12 cellular contexts compared by ENCODE assay signal in the genomic region with DNA sequence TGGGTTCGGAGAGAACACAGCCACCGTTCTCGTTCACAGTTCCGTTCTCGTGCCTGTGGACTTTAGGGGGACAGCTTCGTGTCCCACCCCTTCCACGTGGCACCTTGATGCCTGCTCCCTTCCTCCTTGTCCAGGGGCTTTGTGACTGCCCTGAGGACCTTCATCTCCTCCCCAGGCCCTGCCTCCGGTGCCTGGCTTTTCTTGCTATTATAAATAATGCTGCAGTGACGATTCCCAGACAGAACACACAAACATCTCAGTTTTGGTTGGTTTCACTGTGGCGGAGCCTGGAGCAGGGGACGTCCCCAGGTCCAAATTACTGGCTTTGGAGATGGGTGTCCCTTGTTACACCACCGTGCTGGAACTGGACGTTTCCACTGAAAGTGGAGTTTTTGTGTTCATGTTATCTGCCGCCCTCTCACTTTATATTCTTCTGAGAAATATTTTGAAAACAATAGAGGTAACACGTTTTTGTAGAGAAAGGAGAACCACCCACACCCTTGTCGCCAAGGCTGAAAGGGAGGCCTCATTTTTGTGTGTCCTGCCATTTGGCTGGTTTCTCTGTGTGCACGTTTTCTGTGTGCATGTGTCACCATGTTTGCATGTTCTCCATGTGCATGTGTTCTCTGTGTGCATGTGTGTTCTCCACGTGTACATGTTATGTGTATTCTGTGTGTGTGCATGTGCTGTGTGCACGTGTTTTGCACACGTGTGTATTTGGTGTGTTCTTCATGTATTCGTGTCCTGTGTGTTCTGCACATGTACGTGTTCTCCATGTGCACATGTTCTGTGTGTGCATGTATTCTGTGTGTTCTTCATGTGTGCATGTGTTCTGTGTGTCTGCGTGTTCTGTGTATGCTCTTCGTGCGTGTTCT. TPM values are rescaled to one million over a fixed set of nuclear protein-coding genes. Genes with fewer than 3 reads are reported as not detected.
A peak's percentile ranks its signal among the peaks of the same experiment; 100 is the strongest.
DNase-seq lines count a peak whose midpoint lies in the region; ATAC-seq and TF ChIP-seq lines count a peak whose summit lies in the region.
"Had no signal": no experiment of that assay in that cellular context is flagged by ENCODE, and none has a peak within 500 bp of the region (broad histone marks: within the 10 kb centered on the region; RNA-seq: fewer than 3 reads in every experiment).

No MANE protein-coding gene starts in this region.

- peaks cover 0 to 66% (median 8%) of the 10 kb centered on the region in 4 donors for H3K4me1 ChIP-seq in Peyer's patch
- peaks cover 66 to 69% of the 10 kb centered on the region in 2 donors for H3K4me1 ChIP-seq in duodenal mucosa (ENCODE audit: control insufficient read depth in 1 of 2, insufficient read depth in 2 of 2, low read length in 2 of 2)
- H3K4me1 ChIP-seq in muscle layer of duodenum (ENCODE audit: control insufficient read depth in 1 of 2, insufficient read depth in 2 of 2, low read length in 2 of 2): peaks cover 12 to 60% of the 10 kb centered on the region in 2 donors
- peaks cover 0 to 40% (median 38%) of the 10 kb centered on the region in 4 donors for H3K4me1 ChIP-seq in tibial artery

- TF ChIP-seq POLR2A in Peyer's patch (IDR thresholded peaks at IDR 0.05): no peak

- H3K9me3 ChIP-seq in Peyer's patch (no peaks in the 10 kb centered on the region), duodenal mucosa (ENCODE audit: control insufficient read depth in 1 of 2, low read length in 2 of 2) (no peaks in the 10 kb centered on the region), muscle layer of duodenum (ENCODE audit: control insufficient read depth in 1 of 2, low read length in 2 of 2) (no peaks in the 10 kb centered on the region), tibial artery (no peaks in the 10 kb centered on the region)
- H3K9me3 ChIP-seq: SK-N-SH had no signal

- peak overlapping the region; percentile 2 to 50 for H3K9ac ChIP-seq in duodenal mucosa (ENCODE audit: low read depth in 1 of 2, low read length in 2 of 2)
- H3K9ac ChIP-seq: SK-N-SH had no signal

- TF ChIP-seq CTCF in Peyer's patch (IDR thresholded peaks at IDR 0.05) (no peak), tibial artery (IDR thresholded peaks at IDR 0.05) (no peak)

- no peak for DNase-seq in Peyer's patch
- DNase-seq in tibial artery: no peak
- no peak for DNase-seq in T-helper 2 cell
- DNase-seq: activated CD4-positive, CD25-positive, alpha-beta regulatory T cell treated with anti-CD3 and anti-CD28 coated beads, Interleukin-2, amount 50 U/mL, for 72 hours; activated T-cell treated with anti-CD3 and anti-CD28 coated beads, Interleukin-2, amount 50 U/mL, for 4 hours; GOT3 had no signal

- H3K27me3 ChIP-seq in Peyer's patch: no peaks in the 10 kb centered on the region
- no peaks in the 10 kb centered on the region for H3K27me3 ChIP-seq in duodenal mucosa (ENCODE audit: control insufficient read depth in 1 of 2, insufficient read depth in 2 of 2, low read length in 2 of 2)
- no peaks in the 10 kb centered on the region for H3K27me3 ChIP-seq in muscle layer of duodenum (ENCODE audit: low read depth, low read length)
- H3K27me3 ChIP-seq in tibial artery: no peaks in the 10 kb centered on the region

- ATAC-seq in HG02981 (IDR thresholded peaks at IDR 0.05; ENCODE audit: unreplicated experiment) (no peak), GM18502 (IDR thresholded peaks at IDR 0.05; ENCODE audit: poor library complexity, unreplicated experiment) (no peak)
- ATAC-seq: activated T-cell treated with anti-CD3 and anti-CD28 coated beads, Interleukin-2, amount 50 U/mL, for 4 hours; natural killer cell treated with Interleukin-12 subunit alpha and Interleukin-12 subunit beta and Interleukin-15 and Interleukin-18, amount 100 ng/mL, for 72 hours had no signal

- no peak overlapping the region for H3K4me3 ChIP-seq in Peyer's patch
- H3K4me3 ChIP-seq in duodenal mucosa (ENCODE audit: low read depth in 1 of 2, low read length in 2 of 2): peak overlapping the region; percentile 26 to 28
- H3K4me3 ChIP-seq in muscle layer of duodenum (ENCODE audit: low read depth in 1 of 2, low read length in 2 of 2): peak overlapping the region; percentile 27 to 40
- H3K4me3 ChIP-seq in tibial artery: peak overlapping the region; percentile 11 to 40

- intact Hi-C loops in tibial artery (cut with DNase I; ENCODE audit: low total_unique reads): no loop called here

- H3K36me3 ChIP-seq in Peyer's patch (no peaks in the 10 kb centered on the region), duodenal mucosa (ENCODE audit: control insufficient read depth in 1 of 2, insufficient read depth in 2 of 2, low read length in 2 of 2) (peaks cover 0 to 4% of the 10 kb centered on the region in 2 donors), muscle layer of duodenum (ENCODE audit: control insufficient read depth in 1 of 2, insufficient read depth in 2 of 2, low read length in 2 of 2) (no peaks in the 10 kb centered on the region), tibial artery (no peaks in the 10 kb centered on the region)

- peak overlapping the region in 3 of 4 donors; percentile 42 to 99 (median 94) for H3K27ac ChIP-seq in Peyer's patch
- peak overlapping the region; percentile 50 for H3K27ac ChIP-seq in duodenal mucosa (ENCODE audit: low read depth, low read length)
- peak overlapping the region; percentile 78 for H3K27ac ChIP-seq in muscle layer of duodenum (ENCODE audit: low read length)
- H3K27ac ChIP-seq in tibial artery: peak overlapping the region; percentile 71 to 74

RNA-seq across cellular contexts. Expression of gene WNK2, which starts 24.2 kb away (rescaled TPM):
- 100 to 1,000 TPM; 155 to 577 (median 259) TPM for total RNA-seq in Peyer's patch
- total RNA-seq: natural killer cell treated with Interleukin-12 subunit alpha and Interleukin-12 subunit beta and Interleukin-15 and Interleukin-18, amount 100 ng/mL, for 72 hours had no signal

Comparison
In these comparisons a context has a peak if more than half of its experiments do, and no peak if none do; other contexts are left out.
1. H3K4me3 ChIP-seq: peak in duodenal mucosa (2 of 2), muscle layer of duodenum (2 of 2) and tibial artery (2 of 2); none in Peyer's patch (0 of 4).
2. Peak in every context shown above with its lines, with median percentiles within 50 percentile points of each other: H3K27ac ChIP-seq.